8 cellular contexts compared by ENCODE assay signal in genomic region chr5:175696139-175696854, GRCh38. TPM values are rescaled to one million over a fixed set of nuclear protein-coding genes. Genes with fewer than 3 reads are reported as not detected.
A peak's percentile ranks its signal among the peaks of the same experiment; 100 is the strongest.
DNase-seq lines count a peak whose midpoint lies in the region; ATAC-seq and TF ChIP-seq lines count a peak whose summit lies in the region.

No MANE protein-coding gene starts in this region.

- peak overlapping the region; percentile 70 to 73 for H3K4me3 Mint-ChIP-seq in activated T-cell treated with anti-CD3 and anti-CD28 coated beads, Interleukin-2, amount 50 U/mL, for 72 hours

- no peak overlapping the region for H3K4me3 ChIP-seq in Panc1 (ENCODE audit: low read depth in 2 of 2, low read length in 2 of 2)

- in situ Hi-C loops in Panc1 (cut with HindIII; ENCODE audit: low pct_unique_long_range_greater_than_20kb, low sequenced_read_pairs), result no loop called here

- H3K27ac Mint-ChIP-seq in activated T-cell treated with anti-CD3 and anti-CD28 coated beads, Interleukin-2, amount 50 U/mL, for 72 hours, result peak overlapping the region; percentile 93

- H3K36me3 Mint-ChIP-seq in activated T-cell treated with anti-CD3 and anti-CD28 coated beads, Interleukin-2, amount 50 U/mL, for 72 hours (ENCODE audit: insufficient read depth in 2 of 2), result peaks cover 3 to 10% of the 10 kb centered on the region in 2 donors

- peak; percentile 85; the same call in 1 of the 2 replicates for TF ChIP-seq CTCF in Panc1 (IDR thresholded peaks at IDR 0.05)

- H3K27me3 ChIP-seq in Panc1 (ENCODE audit: control insufficient read depth, insufficient read depth, low read length), result no peaks in the 10 kb centered on the region; the same call in none of the 2 replicates

- CTCF ChIA-PET in Panc1 (lab: Charles Lee), result interaction anchor here (0.6 kb wide), 1 partner anchor 323 kb away, joined by 3 read pairs; no protein-coding TSS in a partner anchor

- POLR2A ChIA-PET in Panc1 (lab: Charles Lee), result no interaction called here

- DNase-seq in activated gamma-delta T cell treated with Interleukin-2 at 50 U/mL for 16 hours (peak; percentile 60), activated gamma-delta T cell (lab: John Stamatoyannopoulos, UW) (no peak), Panc1 (ENCODE audit: low read depth, low spot score) (no peak), left cardiac atrium (peak; percentile 82), superior temporal gyrus (ENCODE audit: extremely low spot score) (no peak)
- peak; percentile 79 to 85 for DNase-seq in activated T-cell treated with anti-CD3 and anti-CD28 coated beads, Interleukin-2, amount 50 U/mL, for 72 hours
- DNase-seq in stimulated activated CD4-positive, alpha-beta T cell treated with anti-CD3 and anti-CD28 coated beads, Interleukin-12 subunit alpha, Interleukin-12 subunit beta, amount 100 ng/mL, for 4 hours, result peak; percentile 78

- no peaks in the 10 kb centered on the region for H3K4me1 ChIP-seq in Panc1 (ENCODE audit: control insufficient read depth, insufficient read depth, low read length)

- no peaks in the 10 kb centered on the region for H3K27me3 Mint-ChIP-seq in activated T-cell treated with anti-CD3 and anti-CD28 coated beads, Interleukin-2, amount 50 U/mL, for 72 hours (ENCODE audit: low read depth)

- no peaks in the 10 kb centered on the region for H3K9me3 Mint-ChIP-seq in activated T-cell treated with anti-CD3 and anti-CD28 coated beads, Interleukin-2, amount 50 U/mL, for 72 hours

- H3K9me3 ChIP-seq in Panc1 (ENCODE audit: control insufficient read depth, insufficient read depth, low read depth, low read length), result no peaks in the 10 kb centered on the region

- BruUV-seq in Panc1 (replicated peaks; lab: Mats Ljungman, UMichigan), result no TSS peak

- peaks cover 42% of the 10 kb centered on the region for H3K4me1 Mint-ChIP-seq in activated T-cell treated with anti-CD3 and anti-CD28 coated beads, Interleukin-2, amount 50 U/mL, for 72 hours (ENCODE audit: low read depth)

- no peak overlapping the region for H3K27ac ChIP-seq in Panc1 (ENCODE audit: low read length)

- intact Hi-C loops in Panc1 (cut with micrococcal nuclease; ENCODE audit: unreplicated experiment), result loop anchor here (5.0 kb wide), 1 partner anchor 164 kb away; no protein-coding TSS in a partner anchor
- intact Hi-C loops in left cardiac atrium (cut with DNase I), result no loop called here

- ATAC-seq in Panc1, result peak; percentile 46; the same call in 1 of the 2 replicates
- ATAC-seq in activated T-cell treated with anti-CD3 and anti-CD28 coated beads, Interleukin-2, amount 50 U/mL, for 72 hours (replicated peaks in 1 of 2), result peak; percentile 80 to 86
- ATAC-seq in left cardiac atrium, result peak; percentile 46 to 73
- no peak for ATAC-seq in GM18870 (IDR thresholded peaks at IDR 0.05; ENCODE audit: unreplicated experiment)

- H3K36me3 ChIP-seq in Panc1 (ENCODE audit: control insufficient read depth, insufficient read depth, low read length), result no peaks in the 10 kb centered on the region

RNA-seq across cellular contexts. Expression of gene HRH2, which starts 38.4 kb away (rescaled TPM):
- total RNA-seq in Panc1 (2021; ENCODE audit: unreplicated experiment), result 0.33 TPM
- 0.11 TPM for polyA plus RNA-seq in Panc1 (2012; ENCODE audit: insufficient read length)
- total RNA-seq in activated T-cell treated with anti-CD3 and anti-CD28 coated beads, Interleukin-2, amount 50 U/mL, for 72 hours, result 10 to 100 TPM; 18.4 to 22.8 TPM
- total RNA-seq in left cardiac atrium, result 10 to 100 TPM; 20.0 to 24.3 TPM

Comparison
In these comparisons a context has a peak if more than half of its experiments do, and no peak if none do; other contexts are left out.
1. DNase-seq: peak in activated gamma-delta T cell treated with Interleukin-2 at 50 U/mL for 16 hours (single experiment), activated T-cell treated with anti-CD3 and anti-CD28 coated beads, Interleukin-2, amount 50 U/mL, for 72 hours (2 of 2), left cardiac atrium (single experiment) and stimulated activated CD4-positive, alpha-beta T cell treated with anti-CD3 and anti-CD28 coated beads, Interleukin-12 subunit alpha, Interleukin-12 subunit beta, amount 100 ng/mL, for 4 hours (single experiment); none in activated gamma-delta T cell (single experiment), Panc1 (single experiment) and superior temporal gyrus (single experiment).
2. RNA of gene HRH2, which starts 38.4 kb away (total RNA-seq): 20.0 to 24.3 TPM in left cardiac atrium and 18.4 to 22.8 TPM in activated T-cell treated with anti-CD3 and anti-CD28 coated beads, Interleukin-2, amount 50 U/mL, for 72 hours; 0.33 TPM in Panc1 (single experiment); every median in the first group is over 10 times any median in the second.